ENCODE assay signal across 16 cellular contexts in genomic region chr12:97181571-97182265, GRCh38.
DNase-seq lines count a peak whose midpoint lies in the region; ATAC-seq, FAIRE-seq and TF ChIP-seq lines count a peak whose summit lies in the region.
"Had no signal": no experiment of that assay in that cellular context is flagged by ENCODE, and none has a peak within 500 bp of the region (broad histone marks: within the 10 kb centered on the region; RNA-seq: fewer than 3 reads in every experiment).

No MANE protein-coding gene starts in this region.

- H3K36me3 ChIP-seq in astrocyte (ENCODE audit: insufficient read depth, low read length) (no peaks in the 10 kb centered on the region), mesodermal cell (ENCODE audit: control insufficient read depth, insufficient read depth, low read length) (no peaks in the 10 kb centered on the region), MG63 (no peaks in the 10 kb centered on the region), colonic mucosa (no peaks in the 10 kb centered on the region)

- H2AFZ ChIP-seq in astrocyte (ENCODE audit: low read depth, low read length): no peak overlapping the region

- no peaks in the 10 kb centered on the region for H3K27me3 ChIP-seq in astrocyte (ENCODE audit: insufficient read depth, low read length)
- H3K27me3 ChIP-seq in MG63: no peaks in the 10 kb centered on the region
- H3K27me3 ChIP-seq in colonic mucosa: no peaks in the 10 kb centered on the region

- H3K9me3 ChIP-seq in astrocyte (ENCODE audit: insufficient read depth, low read depth, low read length) (peaks cover 2% of the 10 kb centered on the region), mesodermal cell (ENCODE audit: control insufficient read depth, low read length) (peaks cover 2% of the 10 kb centered on the region), MG63 (no peaks in the 10 kb centered on the region), colonic mucosa (no peaks in the 10 kb centered on the region)
- H3K9me3 ChIP-seq: Caco-2 had no signal

- DNase-seq in EL (peak; percentile 18), astrocyte (ENCODE audit: low read depth) (peak; percentile 43), iris pigment epithelial cell (ENCODE audit: low read depth) (peak; percentile 21), LoVo (ENCODE audit: low spot score) (no peak), MG63 (no peak), colonic mucosa (no peak)
- DNase-seq: Caco-2; CD8-positive, alpha-beta T cell; DND-41 had no signal

- H3K4me1 Mint-ChIP-seq in astrocyte (ENCODE audit: low read depth, unreplicated experiment): peaks cover 13% of the 10 kb centered on the region
- H3K4me1 Mint-ChIP-seq: CD14-positive monocyte had no signal

- no peaks in the 10 kb centered on the region for H3K79me2 ChIP-seq in astrocyte (ENCODE audit: insufficient read depth, low read length)

- 89 to 93% methylated on average over 8 to 10 of the region's 10 CpGs for WGBS in mesodermal cell (ENCODE audit: insufficient coverage in 2 of 2), 2 experiments

- peaks cover 2% of the 10 kb centered on the region for H3K9me3 Mint-ChIP-seq in astrocyte (ENCODE audit: unreplicated experiment)
- H3K9me3 Mint-ChIP-seq: CD8-positive, alpha-beta T cell had no signal

- ATAC-seq in HG02571 (IDR thresholded peaks at IDR 0.05; ENCODE audit: unreplicated experiment): no peak
- ATAC-seq: CD8-positive, alpha-beta T cell; HCT116 had no signal

- H3K4me3 Mint-ChIP-seq in astrocyte (ENCODE audit: unreplicated experiment): no peak overlapping the region
- H3K4me3 Mint-ChIP-seq: CD14-positive monocyte; CD8-positive, alpha-beta T cell had no signal

- no peaks in the 10 kb centered on the region for H4K20me1 ChIP-seq in astrocyte (ENCODE audit: insufficient read depth, low read length)

- no peak overlapping the region for H3K27ac ChIP-seq in astrocyte (ENCODE audit: low read depth, low read length)
- peak overlapping the region; percentile 32 for H3K27ac ChIP-seq in mesodermal cell (ENCODE audit: low read depth, low read length, severe bottlenecking)
- no peak overlapping the region for H3K27ac ChIP-seq in colonic mucosa
- H3K27ac ChIP-seq: 22Rv1 had no signal

- no peak overlapping the region for H3K9ac ChIP-seq in astrocyte (ENCODE audit: low read length)
- H3K9ac ChIP-seq in colonic mucosa (ENCODE audit: low read depth in 2 of 2, low read length in 2 of 2): no peak overlapping the region

- H3K36me3 Mint-ChIP-seq in astrocyte (ENCODE audit: low read depth, unreplicated experiment): no peaks in the 10 kb centered on the region
- H3K36me3 Mint-ChIP-seq: CD14-positive monocyte; CD8-positive, alpha-beta T cell had no signal

- no peak overlapping the region for H3K4me2 ChIP-seq in astrocyte (ENCODE audit: low read length)

- TF ChIP-seq CTCF in astrocyte (IDR thresholded peaks at IDR 0.05; ENCODE audit: insufficient read depth, low read depth, low read length) (no peak), colonic mucosa (IDR thresholded peaks at IDR 0.05) (no peak)

- intact Hi-C loops in colonic mucosa (cut with DNase I): no loop called here

- H3K27me3 Mint-ChIP-seq in astrocyte (ENCODE audit: low read depth, unreplicated experiment): no peaks in the 10 kb centered on the region

- H3K4me3 ChIP-seq in astrocyte (ENCODE audit: insufficient read depth, low read depth, low read length) (no peak overlapping the region), mesodermal cell (ENCODE audit: extremely low read depth, insufficient read depth, low read length, poor library complexity, severe bottlenecking) (no peak overlapping the region), MG63 (no peak overlapping the region), colonic mucosa (no peak overlapping the region)

- FAIRE-seq in astrocyte (lab: Jason Lieb, UNC): no peak
- FAIRE-seq: GM18507, H54 had no signal

- H3K4me1 ChIP-seq in astrocyte (ENCODE audit: insufficient read depth, low read length): peaks cover 9% of the 10 kb centered on the region
- peaks cover 6% of the 10 kb centered on the region for H3K4me1 ChIP-seq in mesodermal cell (ENCODE audit: control insufficient read depth, insufficient read depth, low read length, poor library complexity, severe bottlenecking)
- H3K4me1 ChIP-seq in colonic mucosa: no peaks in the 10 kb centered on the region
- H3K4me1 ChIP-seq: Caco-2 had no signal

- peak overlapping the region; percentile 88 for H3K27ac Mint-ChIP-seq in astrocyte (ENCODE audit: unreplicated experiment)
- H3K27ac Mint-ChIP-seq: CD8-positive, alpha-beta T cell had no signal

Comparison
In these comparisons a context has a peak if more than half of its experiments do, and no peak if none do; other contexts are left out.
1. DNase-seq: peak in EL (single experiment), astrocyte (single experiment) and iris pigment epithelial cell (single experiment); none in LoVo (single experiment), MG63 (single experiment) and colonic mucosa (single experiment).